ENCODE assay signal across 11 cellular contexts in genomic region chr12:46523446-46523845, GRCh38.
DNase-seq lines count a peak whose midpoint lies in the region; ATAC-seq and TF ChIP-seq lines count a peak whose summit lies in the region.
"Had no signal": no experiment of that assay in that cellular context is flagged by ENCODE, and none has a peak within 500 bp of the region (broad histone marks: within the 10 kb centered on the region; RNA-seq: fewer than 3 reads in every experiment).

No MANE protein-coding gene starts in this region.

- H3K27me3 Mint-ChIP-seq in activated CD8-positive, alpha-beta memory T cell treated with anti-CD3 and anti-CD28 coated beads, Interleukin-2, amount 10 ng/mL, durations not matched to agents 7 days and 5 days, result no peaks in the 10 kb centered on the region

- no peak overlapping the region for H2AFZ ChIP-seq in fibroblast of lung (ENCODE audit: low read length)

- CTCF ChIA-PET in activated CD8-positive, alpha-beta memory T cell treated with anti-CD3 and anti-CD28 coated beads, Interleukin-2, amount 10 ng/mL, durations not matched to agents 7 days and 5 days (lab: Charles Lee), result interaction anchor here (0.8 to 2.0 kb wide), 6 partner anchors 9 to 138 kb away, joined by 3 to 8 read pairs (median 4); no protein-coding TSS in a partner anchor

- peak overlapping the region; percentile 93 for H3K27ac Mint-ChIP-seq in activated CD8-positive, alpha-beta memory T cell treated with anti-CD3 and anti-CD28 coated beads, Interleukin-2, amount 10 ng/mL, durations not matched to agents 7 days and 5 days

- peak overlapping the region; percentile 48 for H3K9ac ChIP-seq in fibroblast of lung (ENCODE audit: insufficient read depth, low read length)

- peak overlapping the region; percentile 73 for H3K4me2 ChIP-seq in fibroblast of lung (ENCODE audit: extremely low read depth, insufficient read depth, low read length)

- H3K36me3 ChIP-seq in RWPE2 (ENCODE audit: low read depth) (no peaks in the 10 kb centered on the region), fibroblast of lung (ENCODE audit: control insufficient read depth, insufficient read depth, low read length) (no peaks in the 10 kb centered on the region), spleen (no peaks in the 10 kb centered on the region)

- peak overlapping the region; percentile 55 for H3K27ac ChIP-seq in RWPE2 (ENCODE audit: poor library complexity, severe bottlenecking)
- H3K27ac ChIP-seq in fibroblast of lung (ENCODE audit: insufficient read depth, low read length), result peak overlapping the region; percentile 94
- peak overlapping the region in 6 of 8 donors; percentile 27 to 78 (median 62) for H3K27ac ChIP-seq in spleen

- H3K9me3 ChIP-seq in RWPE2 (ENCODE audit: severe bottlenecking) (no peaks in the 10 kb centered on the region), fibroblast of lung (ENCODE audit: control insufficient read depth, insufficient read depth, low read depth, low read length) (no peaks in the 10 kb centered on the region), spleen (peaks cover 0 to 3% (median 0%) of the 10 kb centered on the region in 8 donors)

- peaks cover 14% of the 10 kb centered on the region for H3K79me2 ChIP-seq in fibroblast of lung (ENCODE audit: control insufficient read depth, insufficient read depth, low read length)

- TF ChIP-seq CTCF in RWPE2 (IDR thresholded peaks at IDR 0.05; ENCODE audit: poor library complexity, severe bottlenecking), result no peak
- TF ChIP-seq CTCF in fibroblast of lung (conservative IDR thresholded peaks at IDR 0.05 in 1 of 2, IDR thresholded peaks at IDR 0.05 in 1 of 2; ENCODE audit: low read depth in 1 of 2, low read length in 2 of 2), result no peak
- no peak for TF ChIP-seq CTCF in spleen (IDR thresholded peaks at IDR 0.05 in 8 of 11, conservative IDR thresholded peaks at IDR 0.05 in 3 of 11)

- no peak for DNase-seq in activated CD8-positive, alpha-beta memory T cell treated with anti-CD3 and anti-CD28 coated beads, Interleukin-2, amount 10 ng/mL, durations not matched to agents 7 days and 5 days
- no peak for DNase-seq in activated CD8-positive, alpha-beta memory T cell treated with anti-CD3 and anti-CD28 coated beads for 24 hours
- DNase-seq in RWPE2 (ENCODE audit: low spot score) (no peak), fibroblast of lung (ENCODE audit: low read depth in 2 of 2) (peak; percentile 10 to 17), spleen (no peak), RPMI8226 (no peak)
- DNase-seq: Kasumi-1, NCI-H526, right cardiac atrium had no signal

- peaks cover 45% of the 10 kb centered on the region for H3K36me3 Mint-ChIP-seq in activated CD8-positive, alpha-beta memory T cell treated with anti-CD3 and anti-CD28 coated beads, Interleukin-2, amount 10 ng/mL, durations not matched to agents 7 days and 5 days

- no peaks in the 10 kb centered on the region for H4K20me1 ChIP-seq in fibroblast of lung (ENCODE audit: control insufficient read depth, extremely low read depth, insufficient read depth, low read length)

- H3K4me1 ChIP-seq in RWPE2 (ENCODE audit: insufficient read depth, poor library complexity, severe bottlenecking), result peaks cover 15% of the 10 kb centered on the region
- H3K4me1 ChIP-seq in fibroblast of lung (ENCODE audit: control insufficient read depth, extremely low read depth, insufficient read depth, low read length), result peaks cover 31% of the 10 kb centered on the region
- H3K4me1 ChIP-seq in spleen, result peaks cover 0 to 43% (median 13%) of the 10 kb centered on the region in 6 donors

- H3K4me1 Mint-ChIP-seq in activated CD8-positive, alpha-beta memory T cell treated with anti-CD3 and anti-CD28 coated beads, Interleukin-2, amount 10 ng/mL, durations not matched to agents 7 days and 5 days, result peaks cover 50% of the 10 kb centered on the region

- peak overlapping the region; percentile 74 for H3K4me3 Mint-ChIP-seq in activated CD8-positive, alpha-beta memory T cell treated with anti-CD3 and anti-CD28 coated beads, Interleukin-2, amount 10 ng/mL, durations not matched to agents 7 days and 5 days

- H3K27me3 ChIP-seq in RWPE2 (ENCODE audit: insufficient read depth, poor library complexity, severe bottlenecking) (no peaks in the 10 kb centered on the region), fibroblast of lung (ENCODE audit: control insufficient read depth, insufficient read depth, low read length) (no peaks in the 10 kb centered on the region), spleen (replicated peaks in 1 of 7) (no peaks in the 10 kb centered on the region)

- intact Hi-C loops in spleen (cut with DNase I; ENCODE audit: low total_unique reads), result no loop called here

- 62 to 77% (median 74%) methylated on average over 2 of the region's 2 CpGs for WGBS in spleen, 5 donors

- peaks cover 6% of the 10 kb centered on the region for H3K9me3 Mint-ChIP-seq in activated CD8-positive, alpha-beta memory T cell treated with anti-CD3 and anti-CD28 coated beads, Interleukin-2, amount 10 ng/mL, durations not matched to agents 7 days and 5 days (ENCODE audit: low read depth)

- H3K4me3 ChIP-seq in RWPE2 (ENCODE audit: severe bottlenecking), result no peak overlapping the region
- H3K4me3 ChIP-seq in fibroblast of lung (replicated peaks in 1 of 4; ENCODE audit: control extremely low read depth in 1 of 4, insufficient read depth in 1 of 4, low read depth in 3 of 4, low read length in 4 of 4), result peak overlapping the region; percentile 42 to 57 (median 47)
- H3K4me3 ChIP-seq in spleen, result peak overlapping the region in 1 of 8 donors; percentile 12

- TF ChIP-seq POLR2A in spleen (IDR thresholded peaks at IDR 0.05), result no peak

- peak; percentile 21 for ATAC-seq in activated CD8-positive, alpha-beta memory T cell treated with anti-CD3 and anti-CD28 coated beads, Interleukin-2, amount 10 ng/mL, durations not matched to agents 7 days and 5 days
- ATAC-seq in RWPE2 (ENCODE audit: low read depth), result no peak
- ATAC-seq in HG03378 (IDR thresholded peaks at IDR 0.05; ENCODE audit: unreplicated experiment), result no peak
- no peak for ATAC-seq in HG02623 (IDR thresholded peaks at IDR 0.05; ENCODE audit: unreplicated experiment)

Comparison
In these comparisons a context has a peak if more than half of its experiments do, and no peak if none do; other contexts are left out.
1. DNase-seq: peak in fibroblast of lung (2 of 2); none in activated CD8-positive, alpha-beta memory T cell treated with anti-CD3 and anti-CD28 coated beads, Interleukin-2, amount 10 ng/mL, durations not matched to agents 7 days and 5 days (single experiment), activated CD8-positive, alpha-beta memory T cell treated with anti-CD3 and anti-CD28 coated beads for 24 hours (single experiment), RWPE2 (single experiment), spleen (single experiment) and RPMI8226 (single experiment).
2. Peak in every context shown above with its lines, with median percentiles within 50 percentile points of each other: H3K27ac ChIP-seq.